Comparison of ENCODE assay signal across 20 cellular contexts in the genomic region with DNA sequence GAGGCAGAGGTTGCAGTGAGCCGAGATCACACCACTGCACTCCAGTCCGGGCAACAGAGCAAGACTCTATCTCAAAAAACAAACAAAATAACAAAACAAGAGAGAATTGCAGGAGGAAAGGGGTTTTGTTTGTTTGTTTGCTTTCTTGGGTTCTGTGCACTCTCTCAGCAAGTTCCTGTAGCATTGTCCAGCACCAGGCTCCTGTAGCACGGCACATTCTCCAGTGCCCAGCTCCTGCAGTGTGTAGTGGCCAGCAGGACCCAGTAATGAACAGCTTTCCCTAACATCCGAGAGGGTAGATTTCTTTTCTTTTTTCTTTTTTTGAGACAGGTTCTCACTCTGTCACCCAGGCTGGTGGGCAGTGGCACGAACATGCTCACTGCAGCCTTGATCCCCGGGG.
DNase-seq lines count a peak whose midpoint lies in the region; ATAC-seq, FAIRE-seq and TF ChIP-seq lines count a peak whose summit lies in the region.
"Had no signal": no experiment of that assay in that cellular context is flagged by ENCODE, and none has a peak within 500 bp of the region (broad histone marks: within the 10 kb centered on the region; RNA-seq: fewer than 3 reads in every experiment).

No MANE protein-coding gene starts in this region.

- H3K9me1 ChIP-seq in IMR-90 (ENCODE audit: insufficient read depth, low read length) = no peaks in the 10 kb centered on the region

- peaks cover 28% of the 10 kb centered on the region; the same call in 2 of the 3 replicates for H3K4me1 Mint-ChIP-seq in GM23338
- H3K4me1 Mint-ChIP-seq in stimulated activated naive B cell treated with anti-CD40 and anti-IgM and Interleukin-4, amounts not matched to agents 10 μg/mL and 1 μg/mL and 100 μg/mL, for 72 hours = no peaks in the 10 kb centered on the region
- H3K4me1 Mint-ChIP-seq: CD4-positive, CD25-positive, alpha-beta regulatory T cell had no signal

- peak overlapping the region; percentile 52; the same call in 1 of the 2 replicates for H2BK120ac ChIP-seq in IMR-90 (ENCODE audit: low read depth, low read length)
- H2BK120ac ChIP-seq in H1 (replicated peaks; ENCODE audit: low read depth, low read length) = peak overlapping the region; percentile 97

- peak overlapping the region; percentile 84 for H3K27ac Mint-ChIP-seq in GM23338
- no peak overlapping the region for H3K27ac Mint-ChIP-seq in stimulated activated naive B cell treated with anti-CD40 and anti-IgM and Interleukin-4, amounts not matched to agents 10 μg/mL and 1 μg/mL and 100 μg/mL, for 72 hours
- H3K27ac Mint-ChIP-seq: CD4-positive, CD25-positive, alpha-beta regulatory T cell had no signal

- no peak overlapping the region for H3K4me3 ChIP-seq in GM23338
- H3K4me3 ChIP-seq in IMR-90 (ENCODE audit: insufficient read depth, low read depth, low read length) = no peak overlapping the region
- H3K4me3 ChIP-seq in H1 (ENCODE audit: extremely low read depth in 1 of 4, insufficient read depth in 2 of 4, low read depth in 3 of 4, low read length in 4 of 4) = no peak overlapping the region
- H3K4me3 ChIP-seq in liver (ENCODE audit: low read depth in 1 of 3, low read length in 3 of 3) = no peak overlapping the region
- H3K4me3 ChIP-seq in effector memory CD4-positive, alpha-beta T cell (ENCODE audit: insufficient read depth, low read depth, low read length, poor library complexity, severe bottlenecking) = no peak overlapping the region
- H3K4me3 ChIP-seq: HAP-1, SJCRH30 had no signal

- no peaks in the 10 kb centered on the region for H3K27me3 ChIP-seq in GM23338 (ENCODE audit: insufficient read depth)
- peaks cover 3% of the 10 kb centered on the region for H3K27me3 ChIP-seq in IMR-90 (ENCODE audit: control insufficient read depth, insufficient read depth, low read length)
- no peaks in the 10 kb centered on the region for H3K27me3 ChIP-seq in H1 (replicated peaks in 1 of 4; ENCODE audit: control insufficient read depth in 3 of 4, extremely low read depth in 1 of 4, insufficient read depth in 3 of 4, low read length in 3 of 4)
- H3K27me3 ChIP-seq in liver (ENCODE audit: control insufficient read depth in 4 of 4, insufficient read depth in 4 of 4, low read length in 3 of 4) = no peaks in the 10 kb centered on the region
- no peaks in the 10 kb centered on the region for H3K27me3 ChIP-seq in effector memory CD4-positive, alpha-beta T cell (replicated peaks; ENCODE audit: control insufficient read depth, insufficient read depth, low read length, poor library complexity, severe bottlenecking)
- H3K27me3 ChIP-seq: SJCRH30 had no signal

- POLR2A ChIA-PET in IMR-90 (lab: Charles Lee; ENCODE audit: unreplicated experiment) = no interaction called here
- POLR2A ChIA-PET in H1 (lab: Charles Lee; ENCODE audit: partially characterized antibody) = no interaction called here

- CTCF ChIA-PET in IMR-90 (lab: Yijun Ruan, JAX) (no interaction called here), H1 (lab: Charles Lee; ENCODE audit: partially characterized antibody) (no interaction called here)

- in situ Hi-C loops in IMR-90 (cut with MboI; ENCODE audit: low sequenced_read_pairs) = no loop called here

- H4K20me1 ChIP-seq in GM23338 (replicated peaks; ENCODE audit: insufficient read depth) (no peaks in the 10 kb centered on the region), IMR-90 (ENCODE audit: insufficient read depth, low read length) (no peaks in the 10 kb centered on the region), H1 (replicated peaks in 1 of 2; ENCODE audit: control insufficient read depth in 1 of 2, insufficient read depth in 2 of 2, low read length in 2 of 2) (no peaks in the 10 kb centered on the region)

- DNase-seq in GM23338 (ENCODE audit: low spot score) = no peak
- no peak for DNase-seq in IMR-90
- DNase-seq in H1 (ENCODE audit: low read depth in 1 of 2, low spot score in 2 of 2) = no peak
- DNase-seq in activated CD4-positive, CD25-positive, alpha-beta regulatory T cell treated with anti-CD3 and anti-CD28 coated beads, Interleukin-2, amount 50 U/mL, for 72 hours = no peak
- DNase-seq in effector memory CD4-positive, alpha-beta T cell = no peak
- no peak for DNase-seq in omental fat pad (ENCODE audit: low spot score)
- no peak for DNase-seq in stimulated activated naive B cell treated with anti-CD40 and anti-IgM and Interleukin-4, amounts not matched to agents 10 μg/mL and 1 μg/mL and 100 μg/mL, for 72 hours
- DNase-seq: 8988T; CD4-positive, CD25-positive, alpha-beta regulatory T cell; NCI-H1105 treated with DMSO at 0.1 percent for 48 hours; NCI-H2029; NCI-H446 treated with DMSO at 0.1 percent for 48 hours; NCI-H526 treated with DMSO at 0.1 percent for 48 hours; SJCRH30 had no signal

- TF ChIP-seq RAD21 in IMR-90 (IDR thresholded peaks at IDR 0.05; ENCODE audit: low read length) (no peak), H1 (IDR thresholded peaks at IDR 0.05 in 1 of 2, conservative IDR thresholded peaks at IDR 0.05 in 1 of 2; ENCODE audit: low read depth in 2 of 2, low read length in 2 of 2) (no peak), liver (IDR thresholded peaks at IDR 0.05) (no peak)

- H2BK15ac ChIP-seq in IMR-90 (ENCODE audit: low read depth, low read length) (no peak overlapping the region), H1 (ENCODE audit: low read length) (no peak overlapping the region)

- no peak for FAIRE-seq in H1 (lab: Jason Lieb, UNC)
- FAIRE-seq: D721Med, GM18507, RCC 7860 had no signal

- dilution Hi-C loops in IMR-90 (cut with HindIII; ENCODE audit: low sequenced_read_pairs, unreplicated experiment) = no loop called here

- H4K8ac ChIP-seq in IMR-90 (ENCODE audit: low read depth in 2 of 2, low read length in 2 of 2) (no peak overlapping the region), H1 (ENCODE audit: extremely low read depth, insufficient read depth, low read length) (no peak overlapping the region; the same call in 1 of the 2 replicates)

- H3K23ac ChIP-seq in IMR-90 (ENCODE audit: low read depth, low read length) (no peak overlapping the region), H1 (ENCODE audit: insufficient read length) (no peak overlapping the region)

- H3F3A ChIP-seq in GM23338 (replicated peaks; ENCODE audit: low read depth) = peaks cover 15% of the 10 kb centered on the region

- H3K36me3 Mint-ChIP-seq in GM23338 (ENCODE audit: low read depth) = peaks cover 9% of the 10 kb centered on the region; the same call in 1 of the 3 replicates
- no peaks in the 10 kb centered on the region for H3K36me3 Mint-ChIP-seq in stimulated activated naive B cell treated with anti-CD40 and anti-IgM and Interleukin-4, amounts not matched to agents 10 μg/mL and 1 μg/mL and 100 μg/mL, for 72 hours
- H3K36me3 Mint-ChIP-seq: CD4-positive, CD25-positive, alpha-beta regulatory T cell had no signal

- H3K9me3 ChIP-seq in IMR-90 (ENCODE audit: control insufficient read depth, insufficient read depth, low read length) (peaks cover 2% of the 10 kb centered on the region), H1 (ENCODE audit: insufficient read depth in 2 of 2, low read depth in 1 of 2, low read length in 1 of 2) (no peaks in the 10 kb centered on the region), liver (ENCODE audit: control insufficient read depth in 4 of 4, low read length in 3 of 4) (no peaks in the 10 kb centered on the region)
- H3K9me3 ChIP-seq in effector memory CD4-positive, alpha-beta T cell (ENCODE audit: control insufficient read depth, low read length) = no peaks in the 10 kb centered on the region
- H3K9me3 ChIP-seq: HAP-1, SJCRH30 had no signal

- H3K79me1 ChIP-seq in IMR-90 (ENCODE audit: low read depth in 1 of 2, low read length in 2 of 2) (no peaks in the 10 kb centered on the region), H1 (ENCODE audit: low read depth, low read length) (no peaks in the 10 kb centered on the region)

- H3K18ac ChIP-seq in IMR-90 (ENCODE audit: low read depth, low read length) = no peak overlapping the region
- peak overlapping the region; percentile 90; the same call in 1 of the 2 replicates for H3K18ac ChIP-seq in H1 (ENCODE audit: extremely low read depth, low read length)

- H3K4me2 ChIP-seq in GM23338 = no peak overlapping the region
- no peak overlapping the region for H3K4me2 ChIP-seq in IMR-90 (ENCODE audit: low read depth, low read length)
- H3K4me2 ChIP-seq in H1 (ENCODE audit: insufficient read depth in 1 of 2, low read depth in 2 of 2, low read length in 2 of 2) = no peak overlapping the region

- H3K14ac ChIP-seq in IMR-90 (replicated peaks; ENCODE audit: low read depth, low read length) (no peak overlapping the region), H1 (ENCODE audit: insufficient read length) (no peak overlapping the region)

- H2BK20ac ChIP-seq in IMR-90 (ENCODE audit: low read depth, low read length) (no peak overlapping the region), H1 (ENCODE audit: low read length) (peak overlapping the region; percentile 86; the same call in 1 of the 2 replicates)

- H4K91ac ChIP-seq in IMR-90 (ENCODE audit: insufficient read depth, low read depth, low read length) (no peak overlapping the region), H1 (replicated peaks; ENCODE audit: insufficient read length, low read length) (peak overlapping the region; percentile 52)

- H4K5ac ChIP-seq in IMR-90 (ENCODE audit: low read depth, low read length) = no peak overlapping the region
- peak overlapping the region; percentile 98 for H4K5ac ChIP-seq in H1 (ENCODE audit: insufficient read length, low read depth, low read length)

- no peak overlapping the region for H2BK5ac ChIP-seq in IMR-90 (ENCODE audit: low read depth, low read length, poor library complexity, severe bottlenecking)
- peak overlapping the region; percentile 88; the same call in 1 of the 2 replicates for H2BK5ac ChIP-seq in H1 (ENCODE audit: low read depth, low read length)

- WGBS in IMR-90 (ENCODE audit: extremely low coverage in 2 of 2, insufficient read length in 1 of 2), 2 experiments = 67% methylated on average over 1 of the region's 6 CpGs; no CpG with 5 or more reads in 1 of the 2 experiments
- 82% methylated on average over 5 of the region's 6 CpGs; no CpG with 5 or more reads in 1 of the 2 experiments for WGBS in H1 (ENCODE audit: extremely low coverage in 1 of 2, insufficient coverage in 1 of 2, insufficient read length in 1 of 2, insufficient replicate concordance in 2 of 2, low coverage in 1 of 2, low lambda C conversion rate in 2 of 2, missing lambda C conversion rate in 1 of 2), 2 experiments
- 48% methylated on average over 6 of the region's 6 CpGs for WGBS in liver

- no peak for TF ChIP-seq CTCF in GM23338 (conservative IDR thresholded peaks at IDR 0.05; ENCODE audit: low read depth in 2 of 2)
- TF ChIP-seq CTCF in IMR-90 (conservative IDR thresholded peaks at IDR 0.05; ENCODE audit: low read depth, low read length) = no peak
- TF ChIP-seq CTCF in H1 (IDR thresholded peaks at IDR 0.05; ENCODE audit: control extremely low read depth in 1 of 3, insufficient read depth in 1 of 3, low read depth in 1 of 3, low read length in 3 of 3) = no peak
- no peak for TF ChIP-seq CTCF in liver (IDR thresholded peaks at IDR 0.05; ENCODE audit: low read depth, low read length, missing input control)
- no peak for TF ChIP-seq CTCF in omental fat pad (IDR thresholded peaks at IDR 0.05)

- BruUV-seq in IMR-90 (replicated peaks; lab: Mats Ljungman, UMichigan) = no TSS peak

- 0 out of 2 replicates have a peak overlapping the region, but pooled peaks have one; percentile 19 for H3K4ac ChIP-seq in IMR-90 (ENCODE audit: low read depth, low read length)
- peak overlapping the region; percentile 97 for H3K4ac ChIP-seq in H1 (replicated peaks; ENCODE audit: insufficient read length, low read depth, low read length)

- H3K27me3 Mint-ChIP-seq in GM23338 (ENCODE audit: insufficient read depth, low read depth, poor library complexity) = peaks cover 3% of the 10 kb centered on the region
- H3K27me3 Mint-ChIP-seq in stimulated activated naive B cell treated with anti-CD40 and anti-IgM and Interleukin-4, amounts not matched to agents 10 μg/mL and 1 μg/mL and 100 μg/mL, for 72 hours = peaks cover 0 to 13% of the 10 kb centered on the region in 2 donors
- H3K27me3 Mint-ChIP-seq: CD4-positive, CD25-positive, alpha-beta regulatory T cell had no signal

- H2AK9ac ChIP-seq in IMR-90 (replicated peaks; ENCODE audit: low read depth, low read length, poor library complexity) = no peak overlapping the region

- H3K23me2 ChIP-seq in H1 (ENCODE audit: low read depth, low read length) = no peaks in the 10 kb centered on the region

- H3K79me2 ChIP-seq in GM23338 (replicated peaks; ENCODE audit: insufficient read depth) (no peaks in the 10 kb centered on the region), H1 (ENCODE audit: control insufficient read depth in 1 of 2, insufficient read depth in 2 of 2, low read length in 2 of 2) (peaks cover 0 to 5% of the 10 kb centered on the region in 2 experiments; a peak in 2 of 4 replicates)

- peaks cover 4% of the 10 kb centered on the region; the same call in 2 of the 3 replicates for H3K9me3 Mint-ChIP-seq in GM23338
- H3K9me3 Mint-ChIP-seq in stimulated activated naive B cell treated with anti-CD40 and anti-IgM and Interleukin-4, amounts not matched to agents 10 μg/mL and 1 μg/mL and 100 μg/mL, for 72 hours = no peaks in the 10 kb centered on the region

- no peak overlapping the region for H3K4me3 Mint-ChIP-seq in GM23338
- no peak overlapping the region for H3K4me3 Mint-ChIP-seq in stimulated activated naive B cell treated with anti-CD40 and anti-IgM and Interleukin-4, amounts not matched to agents 10 μg/mL and 1 μg/mL and 100 μg/mL, for 72 hours
- H3K4me3 Mint-ChIP-seq: CD4-positive, CD25-positive, alpha-beta regulatory T cell had no signal

- H3K9ac ChIP-seq in IMR-90 (ENCODE audit: low read depth, low read length) = no peak overlapping the region
- H3K9ac ChIP-seq in H1 (replicated peaks in 1 of 4; ENCODE audit: extremely low read depth in 1 of 4, low read depth in 3 of 4, low read length in 3 of 4) = no peak overlapping the region
- no peak overlapping the region for H3K9ac ChIP-seq in liver (ENCODE audit: low read depth in 1 of 2, low read length in 2 of 2)

- no peak overlapping the region for H2AFZ ChIP-seq in GM23338
- H2AFZ ChIP-seq in IMR-90 (replicated peaks; ENCODE audit: low read length, poor library complexity) = no peak overlapping the region
- no peak overlapping the region for H2AFZ ChIP-seq in H1 (ENCODE audit: low read length)

- TF ChIP-seq POLR2A in IMR-90 (IDR thresholded peaks at IDR 0.05; ENCODE audit: low read depth, low read length) = no peak
- TF ChIP-seq POLR2A in H1 (IDR thresholded peaks at IDR 0.05; ENCODE audit: control extremely low read depth in 1 of 2, low read depth in 2 of 2, low read length in 2 of 2) = no peak

- H3K36me3 ChIP-seq in GM23338 (ENCODE audit: insufficient read depth) = no peaks in the 10 kb centered on the region
- no peaks in the 10 kb centered on the region for H3K36me3 ChIP-seq in IMR-90 (ENCODE audit: control insufficient read depth, insufficient read depth, low read length)
- H3K36me3 ChIP-seq in H1 (ENCODE audit: control insufficient read depth in 2 of 4, insufficient read depth in 4 of 4, low read length in 3 of 4) = no peaks in the 10 kb centered on the region; a peak in 1 of 8 replicates
- no peaks in the 10 kb centered on the region for H3K36me3 ChIP-seq in liver (ENCODE audit: control insufficient read depth in 4 of 4, insufficient read depth in 3 of 4, low read depth in 1 of 4, low read length in 3 of 4)
- H3K36me3 ChIP-seq in effector memory CD4-positive, alpha-beta T cell (ENCODE audit: control insufficient read depth, insufficient read depth, low read length) = no peaks in the 10 kb centered on the region
- H3K36me3 ChIP-seq: HAP-1, SJCRH30 had no signal

- H3K4me1 ChIP-seq in GM23338 (ENCODE audit: insufficient read depth) (peaks cover 16% of the 10 kb centered on the region), IMR-90 (ENCODE audit: control insufficient read depth, insufficient read depth, low read length) (no peaks in the 10 kb centered on the region; the same call in 1 of the 2 replicates), H1 (replicated peaks in 1 of 4; ENCODE audit: control insufficient read depth in 3 of 4, insufficient read depth in 4 of 4, low read length in 3 of 4) (peaks cover 0 to 10% (median 3%) of the 10 kb centered on the region in 4 experiments; a peak in 4 of 7 replicates), liver (ENCODE audit: control insufficient read depth in 4 of 4, insufficient read depth in 4 of 4, low read length in 3 of 4) (peaks cover 0 to 6% (median 4%) of the 10 kb centered on the region in 4 donors)
- no peaks in the 10 kb centered on the region for H3K4me1 ChIP-seq in effector memory CD4-positive, alpha-beta T cell (ENCODE audit: control insufficient read depth, insufficient read depth, low read length, poor library complexity, severe bottlenecking)
- H3K4me1 ChIP-seq: SJCRH30 had no signal

- H3K27ac ChIP-seq in GM23338 (ENCODE audit: low read depth) = peak overlapping the region; percentile 96
- no peak overlapping the region for H3K27ac ChIP-seq in IMR-90 (ENCODE audit: insufficient read depth, low read length)
- no peak overlapping the region; the same call in 1 of the 2 replicates for H3K27ac ChIP-seq in H1 (ENCODE audit: low read depth, low read length)
- peak overlapping the region; percentile 27 to 69 for H3K27ac ChIP-seq in liver (ENCODE audit: low read depth in 1 of 2, low read length in 2 of 2)
- H3K27ac ChIP-seq in effector memory CD4-positive, alpha-beta T cell (ENCODE audit: insufficient read depth, low read length, poor library complexity, severe bottlenecking) = no peak overlapping the region
- H3K27ac ChIP-seq: SJCRH30 had no signal

- no peak for TF ChIP-seq EP300 in H1 (IDR thresholded peaks at IDR 0.05; ENCODE audit: borderline replicate concordance in 1 of 2, low read depth in 2 of 2, low read length in 2 of 2)

- no peak for ATAC-seq in GM23338
- ATAC-seq in IMR-90 (ENCODE audit: low read depth) = no peak
- ATAC-seq in omental fat pad (ENCODE audit: low FRiP score) = no peak
- ATAC-seq in stimulated activated naive B cell treated with anti-CD40 and anti-IgM and Interleukin-4, amounts not matched to agents 10 μg/mL and 1 μg/mL and 100 μg/mL, for 72 hours (replicated peaks) = no peak
- ATAC-seq: SK-N-SH treated with all-trans-retinoic acid at 6 μM for 48 hours had no signal

- H2AK5ac ChIP-seq in IMR-90 (ENCODE audit: low read depth, low read length) (no peak overlapping the region), H1 (ENCODE audit: low read depth, low read length) (peak overlapping the region; percentile 75; the same call in 1 of the 2 replicates)

- intact Hi-C loops in IMR-90 (cut with micrococcal nuclease) = no loop called here

- no peaks in the 10 kb centered on the region for H3K9me2 ChIP-seq in GM23338 (ENCODE audit: insufficient read depth)

- H2BK12ac ChIP-seq in H1 (ENCODE audit: low read depth, low read length) = 0 out of 2 replicates have a peak overlapping the region, but pooled peaks have one; percentile 27

- H3K56ac ChIP-seq in IMR-90 (ENCODE audit: extremely low read depth, insufficient read depth, low read length) = no peak overlapping the region
- no peak overlapping the region for H3K56ac ChIP-seq in H1 (replicated peaks; ENCODE audit: insufficient read length, low read depth, low read length)

Comparison
In these comparisons a context has a peak if more than half of its experiments do, and no peak if none do; other contexts are left out.
1. H3K27ac ChIP-seq: peak in GM23338 (single experiment) and liver (2 of 2); none in IMR-90 (single experiment), H1 (single experiment) and effector memory CD4-positive, alpha-beta T cell (single experiment).